ENCODE assay signal across 16 cellular contexts in the genomic region with DNA sequence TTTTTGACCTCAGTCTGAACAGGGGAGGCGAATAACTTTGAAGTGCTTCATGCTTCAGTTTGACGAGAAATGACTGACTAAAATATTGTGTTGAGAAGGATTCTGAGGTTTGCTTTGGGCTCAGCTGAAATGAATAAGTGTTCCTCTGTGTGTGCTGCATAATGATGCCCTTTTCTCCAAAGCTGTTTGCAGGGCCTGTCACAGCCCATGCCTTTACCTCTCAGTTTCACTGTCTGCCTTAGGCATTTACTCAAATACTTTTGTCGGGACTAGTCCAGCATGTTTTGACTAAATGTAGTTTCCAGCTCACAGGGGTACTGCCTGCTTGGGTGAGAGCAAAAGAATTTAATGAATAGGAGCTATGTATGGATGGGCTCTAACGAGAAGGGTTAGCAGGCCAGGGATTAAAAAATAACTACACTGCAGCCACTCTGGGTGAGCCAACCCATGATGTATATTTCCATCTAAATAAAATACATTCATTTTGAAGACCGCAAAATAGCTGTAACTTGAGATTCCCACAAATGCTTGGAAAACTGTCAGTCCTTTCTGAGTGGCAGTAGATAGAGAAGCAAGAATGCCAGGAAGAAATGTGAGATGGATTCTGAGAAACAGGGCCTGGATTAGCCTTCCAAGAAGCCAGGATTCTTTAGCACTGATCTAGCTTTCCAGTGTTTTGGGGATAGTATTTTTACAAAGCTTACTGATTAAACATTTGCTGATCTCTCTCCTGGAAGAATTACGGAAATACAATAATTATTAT.
DNase-seq lines count a peak whose midpoint lies in the region; ATAC-seq, FAIRE-seq and TF ChIP-seq lines count a peak whose summit lies in the region.
"Had no signal": no experiment of that assay in that cellular context is flagged by ENCODE, and none has a peak within 500 bp of the region (broad histone marks: within the 10 kb centered on the region; RNA-seq: fewer than 3 reads in every experiment).

No MANE protein-coding gene starts in this region.

- H3K4me1 ChIP-seq in astrocyte (ENCODE audit: insufficient read depth, low read length) (peaks cover 17% of the 10 kb centered on the region), psoas muscle (peaks cover 15% of the 10 kb centered on the region), stomach (peaks cover 0 to 30% (median 8%) of the 10 kb centered on the region in 4 donors)

- ATAC-seq in HG02798 (IDR thresholded peaks at IDR 0.05; ENCODE audit: poor library complexity, unreplicated experiment) = peak; percentile 28
- ATAC-seq in psoas muscle = peak; percentile 50 to 75 (median 68)
- ATAC-seq in activated T-cell treated with anti-CD3 and anti-CD28 coated beads, Interleukin-2, amount 50 U/mL, for 4 hours = no peak
- ATAC-seq: upper lobe of right lung had no signal

- H3K36me3 ChIP-seq in astrocyte (ENCODE audit: insufficient read depth, low read length) = no peaks in the 10 kb centered on the region
- no peaks in the 10 kb centered on the region for H3K36me3 ChIP-seq in psoas muscle (ENCODE audit: insufficient read depth in 1 of 2, low read depth in 1 of 2)
- no peaks in the 10 kb centered on the region for H3K36me3 ChIP-seq in stomach
- H3K36me3 ChIP-seq: BE2C, MG63, SJCRH30, upper lobe of right lung had no signal

- H3K27me3 Mint-ChIP-seq in astrocyte (ENCODE audit: low read depth, unreplicated experiment) = no peaks in the 10 kb centered on the region
- H3K27me3 Mint-ChIP-seq in activated T-cell treated with anti-CD3 and anti-CD28 coated beads, Interleukin-2, amount 50 U/mL, for 4 hours (ENCODE audit: low read depth) = no peaks in the 10 kb centered on the region
- H3K27me3 Mint-ChIP-seq: activated naive CD4-positive, alpha-beta T cell treated with anti-CD3 and anti-CD28 coated beads, Interleukin-2, amount 10 ng/mL, durations not matched to agents 7 days and 5 days had no signal

- DNase-seq in astrocyte (ENCODE audit: low read depth) (peak; percentile 87), fibroblast of the conjunctiva (ENCODE audit: low read depth) (peak; percentile 49), psoas muscle (no peak), HuH-7.5 (ENCODE audit: low spot score) (no peak), stomach (no peak), UCSD-AML1 (lab: John Stamatoyannopoulos, UW; ENCODE audit: unreplicated experiment) (no peak)
- DNase-seq in activated T-cell treated with anti-CD3 and anti-CD28 coated beads, Interleukin-2, amount 50 U/mL, for 4 hours = no peak
- DNase-seq: activated naive CD4-positive, alpha-beta T cell treated with anti-CD3 and anti-CD28 coated beads, Interleukin-2, amount 10 ng/mL, durations not matched to agents 7 days and 5 days; BE2C; DMS79; MG63; NCI-H2171 treated with DMSO at 0.1 percent for 48 hours; upper lobe of right lung had no signal

- H3K27me3 ChIP-seq in astrocyte (ENCODE audit: insufficient read depth, low read length) (no peaks in the 10 kb centered on the region), psoas muscle (ENCODE audit: insufficient read depth in 3 of 3, low read length in 2 of 3) (no peaks in the 10 kb centered on the region), stomach (no peaks in the 10 kb centered on the region)
- H3K27me3 ChIP-seq: BE2C, MG63, SJCRH30, upper lobe of right lung had no signal

- H3K4me2 ChIP-seq in astrocyte (ENCODE audit: low read length) = no peak overlapping the region

- H3K4me3 Mint-ChIP-seq in astrocyte (ENCODE audit: unreplicated experiment) = no peak overlapping the region
- no peak overlapping the region for H3K4me3 Mint-ChIP-seq in activated T-cell treated with anti-CD3 and anti-CD28 coated beads, Interleukin-2, amount 50 U/mL, for 4 hours
- H3K4me3 Mint-ChIP-seq: activated naive CD4-positive, alpha-beta T cell treated with anti-CD3 and anti-CD28 coated beads, Interleukin-2, amount 10 ng/mL, durations not matched to agents 7 days and 5 days had no signal

- no peak for FAIRE-seq in astrocyte (lab: Jason Lieb, UNC)
- FAIRE-seq: TTC549 had no signal

- peaks cover 40% of the 10 kb centered on the region for H3K4me1 Mint-ChIP-seq in astrocyte (ENCODE audit: low read depth, unreplicated experiment)
- no peaks in the 10 kb centered on the region for H3K4me1 Mint-ChIP-seq in activated T-cell treated with anti-CD3 and anti-CD28 coated beads, Interleukin-2, amount 50 U/mL, for 4 hours (ENCODE audit: low read depth)
- H3K4me1 Mint-ChIP-seq: activated naive CD4-positive, alpha-beta T cell treated with anti-CD3 and anti-CD28 coated beads, Interleukin-2, amount 10 ng/mL, durations not matched to agents 7 days and 5 days had no signal

- TF ChIP-seq CTCF in astrocyte (IDR thresholded peaks at IDR 0.05; ENCODE audit: insufficient read depth, low read depth, low read length) (no peak), psoas muscle (IDR thresholded peaks at IDR 0.05) (no peak), stomach (IDR thresholded peaks at IDR 0.05) (no peak)

- H3K9me3 ChIP-seq in astrocyte (ENCODE audit: insufficient read depth, low read depth, low read length) (no peaks in the 10 kb centered on the region), psoas muscle (no peaks in the 10 kb centered on the region), stomach (no peaks in the 10 kb centered on the region)
- H3K9me3 ChIP-seq: BE2C, MG63, SJCRH30, upper lobe of right lung had no signal

- TF ChIP-seq POLR2A in stomach (IDR thresholded peaks at IDR 0.05) = no peak

- no peaks in the 10 kb centered on the region for H3K79me2 ChIP-seq in astrocyte (ENCODE audit: insufficient read depth, low read length)

- peak overlapping the region; percentile 76 for H3K27ac Mint-ChIP-seq in astrocyte (ENCODE audit: unreplicated experiment)
- H3K27ac Mint-ChIP-seq: activated naive CD4-positive, alpha-beta T cell treated with anti-CD3 and anti-CD28 coated beads, Interleukin-2, amount 10 ng/mL, durations not matched to agents 7 days and 5 days had no signal

- no peaks in the 10 kb centered on the region for H3K9me3 Mint-ChIP-seq in astrocyte (ENCODE audit: unreplicated experiment)
- H3K9me3 Mint-ChIP-seq in activated T-cell treated with anti-CD3 and anti-CD28 coated beads, Interleukin-2, amount 50 U/mL, for 4 hours = no peaks in the 10 kb centered on the region
- H3K9me3 Mint-ChIP-seq: activated naive CD4-positive, alpha-beta T cell treated with anti-CD3 and anti-CD28 coated beads, Interleukin-2, amount 10 ng/mL, durations not matched to agents 7 days and 5 days had no signal

- H3K4me3 ChIP-seq in astrocyte (ENCODE audit: insufficient read depth, low read depth, low read length) = no peak overlapping the region
- no peak overlapping the region for H3K4me3 ChIP-seq in psoas muscle
- H3K4me3 ChIP-seq in stomach = no peak overlapping the region
- H3K4me3 ChIP-seq: MG63, SJCRH30, upper lobe of right lung had no signal

- intact Hi-C loops in psoas muscle (cut with DNase I) = no loop called here
- intact Hi-C loops in stomach (cut with DNase I; ENCODE audit: low total_unique reads) = no loop called here

- H4K20me1 ChIP-seq in astrocyte (ENCODE audit: insufficient read depth, low read length) = no peaks in the 10 kb centered on the region

- 44 to 52% (median 50%) methylated on average over 6 of the region's 6 CpGs for WGBS in psoas muscle, 3 donors
- 70 to 80% (median 76%) methylated on average over 6 of the region's 6 CpGs for WGBS in stomach, 5 donors

- no peak overlapping the region for H2AFZ ChIP-seq in astrocyte (ENCODE audit: low read depth, low read length)

- no peak for TF ChIP-seq EP300 in stomach (IDR thresholded peaks at IDR 0.05)

- H3K36me3 Mint-ChIP-seq in astrocyte (ENCODE audit: low read depth, unreplicated experiment) = no peaks in the 10 kb centered on the region
- peaks cover 1% of the 10 kb centered on the region for H3K36me3 Mint-ChIP-seq in activated T-cell treated with anti-CD3 and anti-CD28 coated beads, Interleukin-2, amount 50 U/mL, for 4 hours (ENCODE audit: insufficient read depth)
- H3K36me3 Mint-ChIP-seq: activated naive CD4-positive, alpha-beta T cell treated with anti-CD3 and anti-CD28 coated beads, Interleukin-2, amount 10 ng/mL, durations not matched to agents 7 days and 5 days had no signal

- no peak overlapping the region for H3K9ac ChIP-seq in astrocyte (ENCODE audit: low read length)

- H3K27ac ChIP-seq in astrocyte (ENCODE audit: low read depth, low read length) (no peak overlapping the region), psoas muscle (no peak overlapping the region), stomach (no peak overlapping the region)
- H3K27ac ChIP-seq: SJCRH30, upper lobe of right lung had no signal

Comparison
In these comparisons a context has a peak if more than half of its experiments do, and no peak if none do; other contexts are left out.
1. ATAC-seq: peak in HG02798 (single experiment) and psoas muscle (4 of 4); none in activated T-cell treated with anti-CD3 and anti-CD28 coated beads, Interleukin-2, amount 50 U/mL, for 4 hours (0 of 2).
2. DNase-seq: peak in astrocyte (single experiment) and fibroblast of the conjunctiva (single experiment); none in psoas muscle (0 of 2), activated T-cell treated with anti-CD3 and anti-CD28 coated beads, Interleukin-2, amount 50 U/mL, for 4 hours (single experiment), HuH-7.5 (single experiment), stomach (single experiment) and UCSD-AML1 (single experiment).